In the genomic region with DNA sequence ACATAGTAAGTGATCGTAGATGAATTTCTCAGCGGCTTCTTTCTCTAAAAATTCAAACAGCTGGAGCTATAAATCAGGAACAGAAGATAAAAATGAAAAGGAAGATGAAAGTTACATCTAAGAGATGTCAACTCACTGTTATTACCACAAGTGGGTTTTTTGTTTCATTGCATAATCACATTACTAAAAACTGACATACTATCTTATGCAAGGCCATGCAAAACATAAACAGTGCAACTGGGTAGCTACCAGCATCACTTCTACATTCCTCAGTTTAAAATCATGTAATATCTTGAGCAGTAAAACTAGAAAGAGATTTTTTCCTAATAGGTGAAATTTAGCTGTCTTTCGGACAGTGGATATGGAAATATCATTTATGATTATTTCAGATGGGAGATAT, we compare ENCODE assay signal across 24 cellular contexts. TPM values are rescaled to one million over a fixed set of nuclear protein-coding genes. Genes with fewer than 3 reads are reported as not detected.
DNase-seq lines count a peak whose midpoint lies in the region; ATAC-seq and TF ChIP-seq lines count a peak whose summit lies in the region.
"Had no signal": no experiment of that assay in that cellular context is flagged by ENCODE, and none has a peak within 500 bp of the region (broad histone marks: within the 10 kb centered on the region; RNA-seq: fewer than 3 reads in every experiment).

No MANE protein-coding gene starts in this region.

- H3K27ac ChIP-seq in spleen (peak overlapping the region in 7 of 8 donors; percentile 45 to 89 (median 83)), right cardiac atrium (ENCODE audit: low read length) (no peak overlapping the region)
- H3K27ac ChIP-seq: brain microvascular endothelial cell had no signal

- no peak for ATAC-seq in right cardiac atrium
- ATAC-seq: heart right ventricle, WTC11 had no signal

- H3K4me1 ChIP-seq in spleen (peaks cover 0 to 4% (median 0%) of the 10 kb centered on the region in 6 donors), right cardiac atrium (ENCODE audit: control insufficient read depth, insufficient read depth, low read length) (no peaks in the 10 kb centered on the region)

- H3K27me3 ChIP-seq in spleen (replicated peaks in 1 of 7) (no peaks in the 10 kb centered on the region), right cardiac atrium (ENCODE audit: control insufficient read depth, insufficient read depth) (no peaks in the 10 kb centered on the region), MG63 (peaks cover 24% of the 10 kb centered on the region)
- H3K27me3 ChIP-seq: heart right ventricle had no signal

- TF ChIP-seq CTCF in spleen (IDR thresholded peaks at IDR 0.05 in 8 of 11, conservative IDR thresholded peaks at IDR 0.05 in 3 of 11) = no peak

- H3K4me3 ChIP-seq in spleen (peak overlapping the region in 1 of 8 donors; percentile 26), right cardiac atrium (ENCODE audit: low read length) (no peak overlapping the region), MG63 (no peak overlapping the region)
- H3K4me3 ChIP-seq: heart right ventricle had no signal

- no peak for TF ChIP-seq POLR2A in spleen (IDR thresholded peaks at IDR 0.05)

- peak; percentile 6 for DNase-seq in HS-5 (ENCODE audit: low read depth)
- peak; percentile 59 for DNase-seq in OCI-M1 (lab: John Stamatoyannopoulos, UW)
- peak; percentile 63 for DNase-seq in fibroblast of peridontal ligament (ENCODE audit: extremely low read depth)
- no peak for DNase-seq in spleen
- DNase-seq in right cardiac atrium = no peak
- no peak for DNase-seq in 8988T
- no peak for DNase-seq in MG63
- DNase-seq: brain microvascular endothelial cell; DMS 273 treated with DMSO at 0.1 percent for 48 hours; GF-D8; heart right ventricle; islet precursor cell; naive B cell; NCI-H1694; NCI-H345; stimulated activated CD4-positive, alpha-beta T cell treated with anti-CD3 and anti-CD28 coated beads, Interleukin-2, amount 100 ng/mL, for 48 hours; T-helper 1 cell had no signal

- 39 to 61% (median 58%) methylated on average over 3 of the region's 3 CpGs for WGBS in spleen, 5 donors
- WGBS in right cardiac atrium = 80% methylated on average over 3 of the region's 3 CpGs

- H3K36me3 ChIP-seq in spleen (no peaks in the 10 kb centered on the region), MG63 (no peaks in the 10 kb centered on the region)
- H3K36me3 ChIP-seq: brain microvascular endothelial cell, heart right ventricle had no signal

- intact Hi-C loops in spleen (cut with DNase I; ENCODE audit: low total_unique reads) = no loop called here
- intact Hi-C loops in right cardiac atrium (cut with DNase I) = no loop called here

- H3K9me3 ChIP-seq in spleen (peaks cover 0 to 4% (median 0%) of the 10 kb centered on the region in 8 donors), right cardiac atrium (ENCODE audit: control insufficient read depth, low read length) (no peaks in the 10 kb centered on the region), MG63 (no peaks in the 10 kb centered on the region)

RNA-seq across cellular contexts. Expression of a gene that starts 14.9 kb away (rescaled TPM):
- total RNA-seq in spleen (not detected), right cardiac atrium (not detected)
- polyA plus RNA-seq in spleen (not detected), right cardiac atrium (not detected)
- total RNA-seq in MG63 (2014; rRNA removed; shearing (Covaris generic); ENCODE audit: low replicate concordance) = not detected in 2 replicates
- total RNA-seq: HT1080, lung microvascular endothelial cell, skeletal muscle tissue, subcutaneous adipose tissue, WTC11 had no signal
- polyA plus RNA-seq: BJ, esophagus, heart right ventricle had no signal

Comparison
In these comparisons a context has a peak if more than half of its experiments do, and no peak if none do; other contexts are left out.
1. DNase-seq: peak in HS-5 (single experiment), OCI-M1 (single experiment) and fibroblast of peridontal ligament (single experiment); none in spleen (single experiment), right cardiac atrium (0 of 3), 8988T (single experiment) and MG63 (single experiment).